30 cellular contexts compared by ENCODE assay signal in genomic region chr11:113488931-113489351, GRCh38. TPM values are rescaled to one million over a fixed set of nuclear protein-coding genes. Genes with fewer than 3 reads are reported as not detected.
A peak's percentile ranks its signal among the peaks of the same experiment; 100 is the strongest.
DNase-seq lines count a peak whose midpoint lies in the region; TF ChIP-seq lines count a peak whose summit lies in the region.
"Had no signal": no experiment of that assay in that cellular context is flagged by ENCODE, and none has a peak within 500 bp of the region (broad histone marks: within the 10 kb centered on the region; RNA-seq: fewer than 3 reads in every experiment).

No MANE protein-coding gene starts in this region.

- no peak for TF ChIP-seq CTCF in GM20000 (IDR thresholded peaks at IDR 0.05; ENCODE audit: extremely low read depth, missing control alignments)

- DNase-seq in NCI-H1092 treated with DMSO at 0.1 percent for 48 hours (lab: John Stamatoyannopoulos, UW) (peak; percentile 5), NCI-H1092 (lab: John Stamatoyannopoulos, UW) (no peak), NCI-H2107 treated with DMSO at 0.1 percent for 48 hours (lab: John Stamatoyannopoulos, UW; ENCODE audit: unreplicated experiment) (peak; percentile 78), NCI-H82 (lab: John Stamatoyannopoulos, UW) (peak; percentile 35), myocyte (ENCODE audit: low read depth) (peak; percentile 59), GM20000 (ENCODE audit: low spot score) (no peak), NCI-H146 treated with DMSO at 0.1 percent for 48 hours (lab: John Stamatoyannopoulos, UW; ENCODE audit: unreplicated experiment) (no peak)
- DNase-seq in stimulated activated CD4-positive, alpha-beta T cell treated with anti-CD3 and anti-CD28 coated beads, Interleukin-2, amount 100 ng/mL, for 24 hours, result no peak
- DNase-seq: 8988T; activated CD4-positive, CD25-positive, alpha-beta regulatory T cell treated with anti-CD3 and anti-CD28 coated beads, Interleukin-2, amount 50 U/mL, for 72 hours; activated CD8-positive, alpha-beta T cell treated with anti-CD3 and anti-CD28 coated beads for 36 hours; activated effector memory CD4-positive, alpha-beta T cell treated with anti-CD3 and anti-CD28 coated beads, Interleukin-2, amount 50 U/mL, for 16 hours; activated naive CD8-positive, alpha-beta T cell treated with anti-CD3 and anti-CD28 coated beads, Interleukin-2, amount 50 U/mL, for 24 hours; activated T-cell treated with anti-CD3 and anti-CD28 coated beads for 4 hours; AML-193; brain microvascular endothelial cell; CD4-positive, alpha-beta memory T cell; DMS153; effector memory CD4-positive, alpha-beta T cell; erythroblast; GDM1; KG1; mesendoderm; MV-4-11; NCI-H1930; NK-92 treated with Interleukin-12 subunit alpha and Interleukin-12 subunit beta, amount 100 ng/mL, for 24 hours; nucleus accumbens; psoas muscle; substantia nigra; upper lobe of left lung had no signal

RNA-seq across cellular contexts. Expression of gene DRD2, which starts 13.7 kb away (rescaled TPM):
- 0.10 and 0.11 TPM in 2 replicates for total RNA-seq in myocyte
- polyA plus RNA-seq in myocyte (2012), result 1.3 TPM
- total RNA-seq: activated CD8-positive, alpha-beta T cell treated with anti-CD3 and anti-CD28 coated beads for 36 hours; CD4-positive, alpha-beta memory T cell had no signal
- polyA plus RNA-seq: CD4-positive, alpha-beta memory T cell had no signal

Comparison
In these comparisons a context has a peak if more than half of its experiments do, and no peak if none do; other contexts are left out.
1. DNase-seq: peak in NCI-H1092 treated with DMSO at 0.1 percent for 48 hours (single experiment), NCI-H2107 treated with DMSO at 0.1 percent for 48 hours (single experiment), NCI-H82 (single experiment) and myocyte (single experiment); none in NCI-H1092 (single experiment), GM20000 (single experiment), NCI-H146 treated with DMSO at 0.1 percent for 48 hours (single experiment) and stimulated activated CD4-positive, alpha-beta T cell treated with anti-CD3 and anti-CD28 coated beads, Interleukin-2, amount 100 ng/mL, for 24 hours (0 of 2).